ENCODE assay signal across 10 cellular contexts in genomic region chr1:154352245-154352580, GRCh38. TPM values are rescaled to one million over a fixed set of nuclear protein-coding genes. Genes with fewer than 3 reads are reported as not detected.
DNase-seq lines count a peak whose midpoint lies in the region; ATAC-seq and TF ChIP-seq lines count a peak whose summit lies in the region.
"Had no signal": no experiment of that assay in that cellular context is flagged by ENCODE, and none has a peak within 500 bp of the region (broad histone marks: within the 10 kb centered on the region; RNA-seq: fewer than 3 reads in every experiment).

No MANE protein-coding gene starts in this region.

- peaks cover 12% of the 10 kb centered on the region for H3K4me1 ChIP-seq in psoas muscle

- TF ChIP-seq CTCF in Calu3 (IDR thresholded peaks at IDR 0.05; ENCODE audit: unreplicated experiment), result no peak
- TF ChIP-seq CTCF in fibroblast of villous mesenchyme (IDR thresholded peaks at IDR 0.05; ENCODE audit: insufficient read depth, low read depth, low read length), result no peak
- TF ChIP-seq CTCF in psoas muscle (IDR thresholded peaks at IDR 0.05), result no peak

- CTCF ChIA-PET in Calu3 (lab: Charles Lee), result interaction anchor here (0.6 to 2.8 kb wide), 7 partner anchors 17 to 841 kb away, joined by 3 to 10 read pairs (median 5); partner anchors contain the start of gene IL6R

- peaks cover 0 to 9% (median 0%) of the 10 kb centered on the region in 3 donors for H3K27me3 ChIP-seq in psoas muscle (ENCODE audit: insufficient read depth in 3 of 3, low read length in 2 of 3)
- H3K27me3 ChIP-seq: SJSA1 had no signal

- no TSS peak for BruUV-seq in Calu3 (replicated peaks; lab: Mats Ljungman, UMichigan)

- H3K4me1 Mint-ChIP-seq in Calu3 (ENCODE audit: low read depth, unreplicated experiment), result peaks cover 36% of the 10 kb centered on the region

- intact Hi-C loops in Calu3 (cut with micrococcal nuclease; ENCODE audit: unreplicated experiment) (no loop called here), psoas muscle (cut with DNase I) (no loop called here)

- H3K27ac Mint-ChIP-seq in Calu3 (ENCODE audit: unreplicated experiment), result peak overlapping the region; percentile 32

- H3K9me3 ChIP-seq in psoas muscle, result no peaks in the 10 kb centered on the region
- H3K9me3 ChIP-seq: SJSA1 had no signal

- no peak overlapping the region for H3K27ac ChIP-seq in psoas muscle
- H3K27ac ChIP-seq: epithelial cell of prostate, SJSA1 had no signal

- ATAC-seq in SK-N-SH treated with all-trans-retinoic acid at 6 μM for 48 hours (peak; percentile 7; the same call in 2 of the 3 replicates), psoas muscle (peak in 1 of 4 donors; percentile 8), GM21360 (IDR thresholded peaks at IDR 0.05; ENCODE audit: unreplicated experiment) (no peak), esophagus mucosa (no peak)

- H3K4me3 ChIP-seq in fibroblast of villous mesenchyme (ENCODE audit: low read depth, low read length), result peak overlapping the region; percentile 51
- peak overlapping the region; percentile 59 for H3K4me3 ChIP-seq in psoas muscle

- H3K4me3 Mint-ChIP-seq in Calu3 (ENCODE audit: low read depth, unreplicated experiment), result peak overlapping the region; percentile 63

- WGBS in psoas muscle, 3 donors, result 21 to 24% (median 23%) methylated on average over 9 of the region's 9 CpGs

- H3K9me3 Mint-ChIP-seq in Calu3 (ENCODE audit: low read depth, unreplicated experiment), result no peaks in the 10 kb centered on the region

- H3K36me3 Mint-ChIP-seq in Calu3 (ENCODE audit: insufficient read depth, unreplicated experiment), result peaks cover 11% of the 10 kb centered on the region

- peaks cover 0 to 8% of the 10 kb centered on the region in 2 donors for H3K36me3 ChIP-seq in psoas muscle (ENCODE audit: insufficient read depth in 1 of 2, low read depth in 1 of 2)

- DNase-seq in Calu3, result no peak
- no peak for DNase-seq in fibroblast of villous mesenchyme (ENCODE audit: low read depth)
- no peak for DNase-seq in psoas muscle
- DNase-seq in NCI-H2227 treated with DMSO at 0.1 percent for 48 hours (lab: John Stamatoyannopoulos, UW), result no peak
- no peak for DNase-seq in NCI-H526 (lab: John Stamatoyannopoulos, UW)

- H3K27me3 Mint-ChIP-seq in Calu3 (ENCODE audit: unreplicated experiment), result peaks cover 26% of the 10 kb centered on the region

TF ChIP-seq in SK-N-SH treated with all-trans-retinoic acid at 6 μM for 48 hours, 23 proteins besides CTCF, POLR2A, EP300 and RAD21:
- TF ChIP-seq SNAI2 (CRISPR knock-in tag; IDR thresholded peaks at IDR 0.05) (no peak), ZNF565 (CRISPR knock-in tag; conservative IDR thresholded peaks at IDR 0.05; ENCODE audit: low read depth) (no peak), TOX (CRISPR knock-in tag; IDR thresholded peaks at IDR 0.05; ENCODE audit: borderline replicate concordance) (no peak)

RNA-seq across cellular contexts. Expression of gene ATP8B2, which starts 26.9 kb away (rescaled TPM):
- total RNA-seq in Calu3 (2022), result 9.1 and 9.9 TPM in 2 replicates
- 107 and 155 TPM in 2 replicates for total RNA-seq in fibroblast of villous mesenchyme
- 1 to 10 TPM; 3.6 to 5.8 (median 4.0) TPM for total RNA-seq in psoas muscle
- polyA plus RNA-seq in psoas muscle, result 1 to 10 TPM; 1.3 to 3.4 (median 2.2) TPM
- total RNA-seq in esophagus mucosa, result 3.7 TPM

RNA-seq across cellular contexts. Expression of gene AQP10, which starts 31.3 kb away (rescaled TPM):
- total RNA-seq in Calu3 (2022), result not detected in 2 replicates
- total RNA-seq in fibroblast of villous mesenchyme, result not detected in 2 replicates
- not detected for total RNA-seq in psoas muscle
- under 1 TPM in 1 of 3 donors, not detected in 2; 0.04 TPM for polyA plus RNA-seq in psoas muscle
- total RNA-seq in esophagus mucosa, result not detected
- total RNA-seq: SJSA1 had no signal

RNA-seq across cellular contexts. Expression of gene IL6R, which starts 52.9 kb away (rescaled TPM):
- total RNA-seq in Calu3 (2022) (5.0 and 8.3 TPM in 2 replicates), fibroblast of villous mesenchyme (11.6 and 30.2 TPM in 2 replicates), psoas muscle (100 to 1,000 TPM in 1 of 4 donors, 10 to 100 TPM in 3; 32.6 to 182 (median 80.9) TPM), esophagus mucosa (6.1 TPM)
- 10 to 100 TPM; 41.7 to 97.7 (median 80.8) TPM for polyA plus RNA-seq in psoas muscle
